29 cellular contexts compared by ENCODE assay signal in the genomic region with DNA sequence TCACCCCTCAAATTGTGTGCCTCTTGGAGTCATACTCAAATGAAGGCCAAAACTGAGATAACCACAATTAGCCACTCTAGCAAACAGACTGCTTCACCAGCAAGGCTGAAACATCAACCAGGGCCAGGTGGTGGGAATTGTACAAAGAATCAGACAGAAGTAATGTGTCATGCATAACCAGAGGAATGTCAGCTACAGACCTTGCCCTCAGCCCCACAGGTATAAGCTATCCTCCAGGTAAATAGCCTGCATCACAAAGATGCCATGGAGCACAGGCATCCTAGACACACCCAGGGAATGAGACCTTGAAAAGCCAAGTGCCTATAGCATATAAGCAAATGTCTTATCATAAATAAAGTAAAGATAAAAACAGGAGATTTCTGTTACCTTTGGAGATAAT.
"Had no signal": no experiment of that assay in that cellular context is flagged by ENCODE, and none has a peak within 500 bp of the region (broad histone marks: within the 10 kb centered on the region; RNA-seq: fewer than 3 reads in every experiment).

No MANE protein-coding gene starts in this region.

- H3K27ac ChIP-seq: colonic mucosa, coronary artery, dorsolateral prefrontal cortex, epithelial cell of prostate, esophagus muscularis mucosa, esophagus squamous epithelium, foreskin keratinocyte, gastrocnemius medialis, gastroesophageal sphincter, heart left ventricle, heart right ventricle had no signal

- H3K9me3 ChIP-seq: colonic mucosa, esophagus muscularis mucosa, esophagus squamous epithelium, gastrocnemius medialis, gastroesophageal sphincter, heart left ventricle, heart right ventricle had no signal

- H3K36me3 ChIP-seq: colonic mucosa, esophagus muscularis mucosa, esophagus squamous epithelium, gastrocnemius medialis, gastroesophageal sphincter, heart left ventricle, heart right ventricle had no signal

- H3K4me3 ChIP-seq: colonic mucosa, coronary artery, dorsolateral prefrontal cortex, esophagus muscularis mucosa, esophagus squamous epithelium, gastrocnemius medialis, gastroesophageal sphincter, heart left ventricle, heart right ventricle had no signal

- H3K27ac Mint-ChIP-seq: dendritic cell treated with granulocyte-macrophage colony-stimulating factor and Interleukin-4, amounts not matched to agents 40 ng/mL and 50 ng/mL, for 4 days; effector memory CD8-positive, alpha-beta T cell; endodermal cell had no signal

- H3K4me3 Mint-ChIP-seq: dendritic cell treated with granulocyte-macrophage colony-stimulating factor and Interleukin-4, amounts not matched to agents 40 ng/mL and 50 ng/mL, for 4 days; effector memory CD8-positive, alpha-beta T cell; endodermal cell had no signal

- H3K27me3 ChIP-seq: colonic mucosa, dorsolateral prefrontal cortex, esophagus muscularis mucosa, esophagus squamous epithelium, gastrocnemius medialis, gastroesophageal sphincter, heart left ventricle, heart right ventricle had no signal

- H3K4me1 ChIP-seq: colonic mucosa, foreskin keratinocyte, gastrocnemius medialis had no signal

- DNase-seq: colonic mucosa; cortex of kidney; dermis blood vessel endothelial cell; dorsolateral prefrontal cortex; effector CD4-positive, alpha-beta T cell; effector CD8-positive, alpha-beta T cell; effector memory CD4-positive, alpha-beta T cell; effector memory CD8-positive, alpha-beta T cell; endodermal cell; erythroblast; esophagus squamous epithelium; foreskin fibroblast; foreskin keratinocyte; foreskin melanocyte; gastrocnemius medialis; glutamatergic neuron; head of caudate nucleus; heart left ventricle; heart right ventricle had no signal

- FAIRE-seq: colon, endometrium, endothelial cell of umbilical vein, frontal cortex had no signal

- ATAC-seq: effector memory CD8-positive, alpha-beta T cell; esophagus mucosa; foreskin keratinocyte; gastrocnemius medialis; gastroesophageal sphincter; heart left ventricle; heart right ventricle had no signal

- H3K27me3 Mint-ChIP-seq: dendritic cell treated with granulocyte-macrophage colony-stimulating factor and Interleukin-4, amounts not matched to agents 40 ng/mL and 50 ng/mL, for 4 days; effector memory CD8-positive, alpha-beta T cell had no signal
